Comparison of ENCODE assay signal across 8 cellular contexts in the genomic region with DNA sequence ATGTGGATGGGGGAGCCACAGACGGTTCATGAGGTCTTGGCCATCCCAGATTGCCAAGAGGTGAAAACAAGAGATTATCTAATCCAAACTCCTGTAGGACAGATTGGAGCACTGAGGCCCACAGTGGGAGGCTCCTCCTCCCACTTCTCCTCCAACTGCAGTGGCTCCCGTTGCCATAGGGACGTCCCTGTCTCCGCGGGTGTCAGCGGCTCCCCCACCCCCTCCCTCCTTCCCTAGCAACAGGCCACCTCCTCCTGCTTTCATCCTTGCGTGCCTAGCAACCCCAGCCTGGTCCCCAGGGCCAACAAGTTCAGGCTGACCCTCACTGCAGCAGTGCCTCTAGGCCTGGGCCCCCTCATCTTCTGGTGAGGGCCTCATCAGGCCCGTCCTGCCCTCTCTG. TPM values are rescaled to one million over a fixed set of nuclear protein-coding genes. Genes with fewer than 3 reads are reported as not detected.
DNase-seq lines count a peak whose midpoint lies in the region; ATAC-seq and TF ChIP-seq lines count a peak whose summit lies in the region.

No MANE protein-coding gene starts in this region.

- no peaks in the 10 kb centered on the region for H3K9me3 ChIP-seq in CD4-positive, alpha-beta memory T cell (ENCODE audit: control insufficient read depth in 1 of 2, low read length in 2 of 2)
- no peaks in the 10 kb centered on the region for H3K9me3 ChIP-seq in tibial nerve

- no peaks in the 10 kb centered on the region for H3K9me3 Mint-ChIP-seq in CD4-positive, alpha-beta memory T cell
- H3K9me3 Mint-ChIP-seq in activated naive CD8-positive, alpha-beta T cell treated with anti-CD3 and anti-CD28 coated beads, Interleukin-2, amount 50 U/mL, for 24 hours: no peaks in the 10 kb centered on the region

- POLR2A ChIA-PET in CD4-positive, alpha-beta memory T cell (lab: Charles Lee; ENCODE audit: partially characterized antibody): interaction anchor here (1.2 to 1.8 kb wide), 4 partner anchors 26 to 134 kb away, joined by 3 to 10 read pairs (median 6); a partner anchor contains a TSS

- H3K4me1 ChIP-seq in CD4-positive, alpha-beta memory T cell (ENCODE audit: insufficient read depth, low read length): peaks cover 26% of the 10 kb centered on the region
- H3K4me1 ChIP-seq in tibial nerve: peaks cover 0 to 39% (median 16%) of the 10 kb centered on the region in 4 donors

- peak overlapping the region in 1 of 2 donors; percentile 43 for H3K4me3 ChIP-seq in CD4-positive, alpha-beta memory T cell (ENCODE audit: low read length in 2 of 2)
- no peak overlapping the region for H3K4me3 ChIP-seq in tibial nerve

- H3K4me3 Mint-ChIP-seq in CD4-positive, alpha-beta memory T cell: peak overlapping the region; percentile 79 to 90 (median 84)
- H3K4me3 Mint-ChIP-seq in activated naive CD8-positive, alpha-beta T cell treated with anti-CD3 and anti-CD28 coated beads, Interleukin-2, amount 50 U/mL, for 24 hours: peak overlapping the region; percentile 64

- no peak for TF ChIP-seq EP300 in tibial nerve (IDR thresholded peaks at IDR 0.05)

- peak overlapping the region; percentile 75 to 95 (median 89) for H3K27ac Mint-ChIP-seq in CD4-positive, alpha-beta memory T cell
- peak overlapping the region; percentile 82 for H3K27ac Mint-ChIP-seq in activated naive CD8-positive, alpha-beta T cell treated with anti-CD3 and anti-CD28 coated beads, Interleukin-2, amount 50 U/mL, for 24 hours

- peaks cover 6 to 39% (median 29%) of the 10 kb centered on the region in 4 donors for H3K4me1 Mint-ChIP-seq in CD4-positive, alpha-beta memory T cell
- peaks cover 28% of the 10 kb centered on the region for H3K4me1 Mint-ChIP-seq in activated naive CD8-positive, alpha-beta T cell treated with anti-CD3 and anti-CD28 coated beads, Interleukin-2, amount 50 U/mL, for 24 hours

- TF ChIP-seq CTCF in tibial nerve (IDR thresholded peaks at IDR 0.05): no peak

- ATAC-seq in activated naive CD8-positive, alpha-beta T cell treated with anti-CD3 and anti-CD28 coated beads, Interleukin-2, amount 50 U/mL, for 24 hours: no peak
- ATAC-seq in GM19463 (IDR thresholded peaks at IDR 0.05; ENCODE audit: unreplicated experiment) (no peak), GM19324 (IDR thresholded peaks at IDR 0.05; ENCODE audit: low FRiP score, unreplicated experiment) (no peak)

- no peaks in the 10 kb centered on the region for H3K27me3 ChIP-seq in CD4-positive, alpha-beta memory T cell (ENCODE audit: insufficient read depth, low read length)
- H3K27me3 ChIP-seq in layer of hippocampus (ENCODE audit: control insufficient read depth, insufficient read depth, low read length): no peaks in the 10 kb centered on the region
- H3K27me3 ChIP-seq in tibial nerve: peaks cover 0 to 18% of the 10 kb centered on the region in 2 donors

- no peaks in the 10 kb centered on the region for H3K27me3 Mint-ChIP-seq in CD4-positive, alpha-beta memory T cell
- no peaks in the 10 kb centered on the region for H3K27me3 Mint-ChIP-seq in activated naive CD8-positive, alpha-beta T cell treated with anti-CD3 and anti-CD28 coated beads, Interleukin-2, amount 50 U/mL, for 24 hours

- intact Hi-C loops in CD4-positive, alpha-beta memory T cell (cut with micrococcal nuclease): loop anchor here (10.0 kb wide), 1 partner anchor 213 kb away; no protein-coding TSS in a partner anchor

- no peaks in the 10 kb centered on the region for H3K36me3 Mint-ChIP-seq in CD4-positive, alpha-beta memory T cell
- no peaks in the 10 kb centered on the region for H3K36me3 Mint-ChIP-seq in activated naive CD8-positive, alpha-beta T cell treated with anti-CD3 and anti-CD28 coated beads, Interleukin-2, amount 50 U/mL, for 24 hours (ENCODE audit: low read depth)

- peak overlapping the region; percentile 53 for H3K27ac ChIP-seq in CD4-positive, alpha-beta memory T cell (ENCODE audit: low read depth, low read length)
- H3K27ac ChIP-seq in layer of hippocampus (ENCODE audit: low read depth, low read length) (peak overlapping the region; percentile 62), tibial nerve (peak overlapping the region in 3 of 4 donors; percentile 34 to 74 (median 54))

- CTCF ChIA-PET in CD4-positive, alpha-beta memory T cell (lab: Charles Lee; ENCODE audit: partially characterized antibody): interaction anchor here (0.9 to 3.0 kb wide), 4 partner anchors 25 to 193 kb away, joined by 3 to 17 read pairs (median 8); no protein-coding TSS in a partner anchor

- no peak for TF ChIP-seq POLR2A in tibial nerve (IDR thresholded peaks at IDR 0.05)

- 14 to 22% methylated on average over 5 to 8 of the region's 8 CpGs for WGBS in tibial nerve, 2 donors

- H3K36me3 ChIP-seq in CD4-positive, alpha-beta memory T cell (ENCODE audit: insufficient read depth, low read length): no peaks in the 10 kb centered on the region
- no peaks in the 10 kb centered on the region for H3K36me3 ChIP-seq in tibial nerve

- DNase-seq in CD4-positive, alpha-beta memory T cell: peak in 3 of 5 donors; percentile 7 to 13 (median 10)
- DNase-seq in M059J (ENCODE audit: low read depth) (peak; percentile 61), tibial nerve (ENCODE audit: low spot score in 2 of 2) (no peak)
- peak; percentile 11 for DNase-seq in activated naive CD8-positive, alpha-beta T cell treated with anti-CD3 and anti-CD28 coated beads, Interleukin-2, amount 50 U/mL, for 24 hours
- no peak for DNase-seq in activated CD4-positive, CD25-positive, alpha-beta regulatory T cell treated with anti-CD3 and anti-CD28 coated beads, Interleukin-2, amount 50 U/mL, for 72 hours

RNA-seq across cellular contexts. Expression of a gene that starts 6.8 kb away (rescaled TPM):
- 1 to 10 TPM; 1.5 TPM for total RNA-seq in CD4-positive, alpha-beta memory T cell
- polyA plus RNA-seq in CD4-positive, alpha-beta memory T cell: under 1 TPM; 0.12 to 0.33 TPM
- total RNA-seq in M059J (2014; rRNA removed; shearing (Covaris generic)): 18.8 and 20.4 TPM in 2 replicates
- total RNA-seq in tibial nerve: 10 to 100 TPM; 20.4 to 31.8 (median 28.0) TPM

Comparison
In these comparisons a context has a peak if more than half of its experiments do, and no peak if none do; other contexts are left out.
1. DNase-seq: peak in CD4-positive, alpha-beta memory T cell (3 of 5), M059J (single experiment) and activated naive CD8-positive, alpha-beta T cell treated with anti-CD3 and anti-CD28 coated beads, Interleukin-2, amount 50 U/mL, for 24 hours (single experiment); none in tibial nerve (0 of 2) and activated CD4-positive, CD25-positive, alpha-beta regulatory T cell treated with anti-CD3 and anti-CD28 coated beads, Interleukin-2, amount 50 U/mL, for 72 hours (single experiment).
2. Peak in every context shown above with its lines, with median percentiles within 50 percentile points of each other: H3K27ac ChIP-seq.